In genomic region chr11:67649634-67650540, GRCh38 we compare ENCODE assay signal across 11 cellular contexts.
DNase-seq lines count a peak whose midpoint lies in the region; ATAC-seq and TF ChIP-seq lines count a peak whose summit lies in the region.
"Had no signal": no experiment of that assay in that cellular context is flagged by ENCODE, and none has a peak within 500 bp of the region (broad histone marks: within the 10 kb centered on the region; RNA-seq: fewer than 3 reads in every experiment).

No MANE protein-coding gene starts in this region.

- no peaks in the 10 kb centered on the region for H3K9me3 Mint-ChIP-seq in stimulated activated memory B cell treated with anti-CD40 and anti-IgM and Interleukin-4, amounts not matched to agents 10 μg/mL and 1 μg/mL and 100 μg/mL, for 72 hours
- H3K9me3 Mint-ChIP-seq: HFFc6 had no signal

- peak overlapping the region; percentile 84 for H3K4me3 Mint-ChIP-seq in stimulated activated memory B cell treated with anti-CD40 and anti-IgM and Interleukin-4, amounts not matched to agents 10 μg/mL and 1 μg/mL and 100 μg/mL, for 72 hours
- H3K4me3 Mint-ChIP-seq: HFFc6 had no signal

- no peaks in the 10 kb centered on the region for H3K36me3 ChIP-seq in brain microvascular endothelial cell (replicated peaks)

- H3K27me3 ChIP-seq in brain microvascular endothelial cell (replicated peaks) = no peaks in the 10 kb centered on the region

- no peaks in the 10 kb centered on the region for H3K36me3 Mint-ChIP-seq in stimulated activated memory B cell treated with anti-CD40 and anti-IgM and Interleukin-4, amounts not matched to agents 10 μg/mL and 1 μg/mL and 100 μg/mL, for 72 hours

- DNase-seq in NCI-H82 (lab: John Stamatoyannopoulos, UW) = peak; percentile 19
- no peak for DNase-seq in NCI-H82 treated with DMSO at 0.1 percent for 48 hours (lab: John Stamatoyannopoulos, UW; ENCODE audit: unreplicated experiment)
- peak; percentile 85 for DNase-seq in RPMI8226
- DNase-seq in glomerular visceral epithelial cell (ENCODE audit: extremely low spot score) = peak; percentile 23
- DNase-seq in brain microvascular endothelial cell = no peak
- DNase-seq in GOT3 (lab: John Stamatoyannopoulos, UW) = no peak
- DNase-seq: HFFc6, kidney glomerular epithelial cell, PC-3 had no signal

- H3K27ac Mint-ChIP-seq in stimulated activated memory B cell treated with anti-CD40 and anti-IgM and Interleukin-4, amounts not matched to agents 10 μg/mL and 1 μg/mL and 100 μg/mL, for 72 hours = peak overlapping the region; percentile 88
- H3K27ac Mint-ChIP-seq: HFFc6 had no signal

- ATAC-seq in stimulated activated memory B cell treated with anti-CD40 and anti-IgM and Interleukin-4, amounts not matched to agents 10 μg/mL and 1 μg/mL and 100 μg/mL, for 72 hours = peak; percentile 1
- no peak for ATAC-seq in HG02970 (IDR thresholded peaks at IDR 0.05; ENCODE audit: low FRiP score, unreplicated experiment)
- ATAC-seq: PC-3 had no signal

- H3K27me3 Mint-ChIP-seq in stimulated activated memory B cell treated with anti-CD40 and anti-IgM and Interleukin-4, amounts not matched to agents 10 μg/mL and 1 μg/mL and 100 μg/mL, for 72 hours = no peaks in the 10 kb centered on the region

- no peak for TF ChIP-seq CTCF in brain microvascular endothelial cell (IDR thresholded peaks at IDR 0.05; ENCODE audit: low read depth, low read length, missing control alignments)

- peaks cover 62% of the 10 kb centered on the region for H3K4me1 Mint-ChIP-seq in stimulated activated memory B cell treated with anti-CD40 and anti-IgM and Interleukin-4, amounts not matched to agents 10 μg/mL and 1 μg/mL and 100 μg/mL, for 72 hours

- H3K27ac ChIP-seq in brain microvascular endothelial cell = no peak overlapping the region

- in situ Hi-C loops in brain microvascular endothelial cell (cut with HindIII; ENCODE audit: low pct_ligation_motif_present, low sequenced_read_pairs) = no loop called here

- H3K4me3 ChIP-seq in brain microvascular endothelial cell (ENCODE audit: low read depth, low read length) = no peak overlapping the region

Comparison
In these comparisons a context has a peak if more than half of its experiments do, and no peak if none do; other contexts are left out.
1. DNase-seq: peak in NCI-H82 (single experiment), RPMI8226 (single experiment) and glomerular visceral epithelial cell (single experiment); none in NCI-H82 treated with DMSO at 0.1 percent for 48 hours (single experiment), brain microvascular endothelial cell (single experiment) and GOT3 (single experiment).